17 cellular contexts compared by ENCODE assay signal in the genomic region with DNA sequence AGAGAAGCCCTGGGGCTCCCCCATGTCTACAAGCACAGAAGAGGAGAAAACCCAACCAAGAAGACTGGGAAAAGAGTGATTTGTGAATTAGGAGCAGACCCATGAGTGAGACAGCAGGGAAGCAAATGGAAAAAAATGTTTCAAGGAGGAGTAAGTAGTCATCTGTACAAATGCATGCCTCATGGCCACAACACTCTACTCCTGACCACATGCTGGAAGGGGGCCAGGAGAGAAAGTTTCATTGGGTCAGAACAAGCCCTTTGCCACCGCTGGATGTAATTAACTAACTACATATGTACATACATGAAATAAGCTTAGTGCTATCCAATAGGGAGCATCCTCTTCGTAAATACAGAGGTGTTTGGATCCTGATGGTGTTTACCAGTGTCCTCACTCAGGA. TPM values are rescaled to one million over a fixed set of nuclear protein-coding genes. Genes with fewer than 3 reads are reported as not detected.
DNase-seq lines count a peak whose midpoint lies in the region; ATAC-seq, FAIRE-seq and TF ChIP-seq lines count a peak whose summit lies in the region.
"Had no signal": no experiment of that assay in that cellular context is flagged by ENCODE, and none has a peak within 500 bp of the region (broad histone marks: within the 10 kb centered on the region; RNA-seq: fewer than 3 reads in every experiment).

No MANE protein-coding gene starts in this region.

- FAIRE-seq in urothelium cell line (lab: Jason Lieb, UNC) (no peak), HepG2 (lab: Jason Lieb, UNC) (no peak)

- CTCF ChIA-PET in HepG2 (lab: Yijun Ruan, JAX; ENCODE audit: low intra/inter-chr PET ratio, low total read pairs), result no interaction called here

- POLR2A ChIA-PET in HepG2 (lab: Yijun Ruan, JAX), result no interaction called here

- H3K4me3 ChIP-seq in HFF-Myc (replicated peaks; ENCODE audit: low read depth, low read length) (no peak overlapping the region), HepG2 (replicated peaks in 1 of 3; ENCODE audit: insufficient read depth in 1 of 3, low read depth in 2 of 3, low read length in 3 of 3) (no peak overlapping the region), heart left ventricle (no peak overlapping the region)

- no peaks in the 10 kb centered on the region for H3K79me2 ChIP-seq in HepG2 (ENCODE audit: insufficient read depth, low read length)

- H3K4me2 ChIP-seq in HepG2 (ENCODE audit: low read depth, low read length), result no peak overlapping the region

- no peaks in the 10 kb centered on the region for H3K4me1 ChIP-seq in HepG2 (ENCODE audit: insufficient read depth, low read length)
- no peaks in the 10 kb centered on the region for H3K4me1 ChIP-seq in heart left ventricle

- no peak for ATAC-seq in HepG2
- ATAC-seq in heart left ventricle, result no peak
- ATAC-seq: left lobe of liver, Right ventricle myocardium inferior, T-helper 17 cell had no signal

- no peaks in the 10 kb centered on the region for H4K20me1 ChIP-seq in HepG2 (ENCODE audit: insufficient read depth, low read length)

- H3K9ac ChIP-seq in HepG2 (ENCODE audit: insufficient read depth, low read depth, low read length), result no peak overlapping the region

- in situ Hi-C loops in HepG2 (cut with HindIII; ENCODE audit: extremely low pct_ligation_motif_present, low pct_unique_long_range_greater_than_20kb), result no loop called here

- TF ChIP-seq POLR2A in HepG2 (IDR thresholded peaks at IDR 0.05; ENCODE audit: insufficient read depth in 1 of 2, low read depth in 2 of 2, low read length in 2 of 2) (no peak), heart left ventricle (IDR thresholded peaks at IDR 0.05) (no peak)

- 6% methylated on average over 2 of the region's 2 CpGs for WGBS in HepG2 (ENCODE audit: low lambda C conversion rate)
- 77 to 96% (median 84%) methylated on average over 2 of the region's 2 CpGs for WGBS in heart left ventricle, 4 donors

- TF ChIP-seq CTCF in HFF-Myc (IDR thresholded peaks at IDR 0.05; ENCODE audit: low read depth, low read length, missing control alignments), result no peak
- TF ChIP-seq CTCF in HepG2 (CRISPR knock-in tag; IDR thresholded peaks at IDR 0.05), result no peak
- no peak for TF ChIP-seq CTCF in heart left ventricle (IDR thresholded peaks at IDR 0.05)

- H3K9me3 ChIP-seq in HepG2 (ENCODE audit: low read length) (no peaks in the 10 kb centered on the region), heart left ventricle (no peaks in the 10 kb centered on the region)

- BruUV-seq in HepG2 (replicated peaks; lab: Mats Ljungman, UMichigan), result no TSS peak

- H3K36me3 ChIP-seq in HepG2 (replicated peaks in 1 of 2; ENCODE audit: control insufficient read depth in 1 of 2, insufficient read depth in 2 of 2, low read length in 2 of 2) (no peaks in the 10 kb centered on the region), heart left ventricle (no peaks in the 10 kb centered on the region)

- TF ChIP-seq EP300 in HepG2 (IDR thresholded peaks at IDR 0.05; ENCODE audit: low read depth in 2 of 2, low read length in 2 of 2) (no peak), HepG2 (CRISPR knock-in tag; IDR thresholded peaks at IDR 0.05; ENCODE audit: borderline replicate concordance) (no peak)

- H2AFZ ChIP-seq in HepG2 (ENCODE audit: low read length), result no peak overlapping the region

- DNase-seq in HFF-Myc (ENCODE audit: extremely low read depth, low read depth), result peak; percentile 68
- peak; percentile 86 for DNase-seq in amniotic epithelial cell (ENCODE audit: low read depth)
- DNase-seq in fibroblast of the conjunctiva (ENCODE audit: low read depth), result peak; percentile 37
- peak; percentile 57 for DNase-seq in urothelium cell line (ENCODE audit: low spot score)
- no peak for DNase-seq in HepG2 (ENCODE audit: low spot score)
- DNase-seq in NCI-H146 treated with DMSO at 0.1 percent for 48 hours (lab: John Stamatoyannopoulos, UW; ENCODE audit: unreplicated experiment), result no peak
- no peak for DNase-seq in heart left ventricle
- DNase-seq: activated CD8-positive, alpha-beta memory T cell treated with anti-CD3 and anti-CD28 coated beads, Interleukin-2, amount 50 U/mL, for 4 hours; activated naive CD4-positive, alpha-beta T cell treated with anti-CD3 and anti-CD28 coated beads for 36 hours; CD8-positive, alpha-beta memory T cell; hypothalamus; NCI-H2081 treated with DMSO at 0.1 percent for 48 hours; NCI-H748 treated with DMSO at 0.1 percent for 48 hours; T-helper 17 cell had no signal

- intact Hi-C loops in HepG2 (cut with micrococcal nuclease; ENCODE audit: unreplicated experiment) (no loop called here), heart left ventricle (cut with DNase I) (no loop called here)

- H3K27ac ChIP-seq in HepG2 (ENCODE audit: extremely low read length, insufficient read depth, low read length) (no peak overlapping the region), heart left ventricle (no peak overlapping the region)

- H3K27me3 ChIP-seq in HepG2 (ENCODE audit: control insufficient read depth in 1 of 2, insufficient read depth in 2 of 2, low read length in 2 of 2) (0 out of 5 replicates have a peak, but pooled peaks cover 0 to 1% of the 10 kb centered on the region in 2 experiments), heart left ventricle (peaks cover 0 to 5% (median 0%) of the 10 kb centered on the region in 9 donors)

- TF ChIP-seq RAD21 in HepG2 (CRISPR knock-in tag; IDR thresholded peaks at IDR 0.05), result no peak

TF ChIP-seq in HepG2, 621 proteins besides CTCF, POLR2A, EP300 and RAD21:
- TF ChIP-seq, protein P1, sequence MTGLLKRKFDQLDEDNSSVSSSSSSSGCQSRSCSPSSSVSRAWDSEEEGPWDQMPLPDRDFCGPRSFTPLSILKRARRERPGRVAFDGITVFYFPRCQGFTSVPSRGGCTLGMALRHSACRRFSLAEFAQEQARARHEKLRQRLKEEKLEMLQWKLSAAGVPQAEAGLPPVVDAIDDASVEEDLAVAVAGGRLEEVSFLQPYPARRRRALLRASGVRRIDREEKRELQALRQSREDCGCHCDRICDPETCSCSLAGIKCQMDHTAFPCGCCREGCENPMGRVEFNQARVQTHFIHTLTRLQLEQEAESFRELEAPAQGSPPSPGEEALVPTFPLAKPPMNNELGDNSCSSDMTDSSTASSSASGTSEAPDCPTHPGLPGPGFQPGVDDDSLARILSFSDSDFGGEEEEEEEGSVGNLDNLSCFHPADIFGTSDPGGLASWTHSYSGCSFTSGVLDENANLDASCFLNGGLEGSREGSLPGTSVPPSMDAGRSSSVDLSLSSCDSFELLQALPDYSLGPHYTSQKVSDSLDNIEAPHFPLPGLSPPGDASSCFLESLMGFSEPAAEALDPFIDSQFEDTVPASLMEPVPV (CRISPR knock-in tag; IDR thresholded peaks at IDR 0.05), result no peak

RNA-seq across cellular contexts. Expression of a gene that starts 27.3 kb away (rescaled TPM):
- total RNA-seq in HepG2 (2016; rRNA removed; fragmentation: Illumina TruSeq; extraction: Trizol) (not detected in 2 replicates), heart left ventricle (not detected)
- total RNA-seq in HepG2 (2016; cell fraction: cytosol; rRNA removed; fragmentation: Illumina TruSeq; extraction: Trizol; ENCODE audit: low read depth), result not detected in 2 replicates
- not detected in 2 replicates for total RNA-seq in HepG2 (2016; cell fraction: insoluble cytoplasmic fraction; rRNA removed; fragmentation: Illumina TruSeq; extraction: Trizol)
- not detected in 2 replicates for total RNA-seq in HepG2 (2016; cell fraction: membrane; rRNA removed; fragmentation: Illumina TruSeq; extraction: Trizol)
- not detected in 2 replicates for total RNA-seq in HepG2 (2016; cell fraction: nucleus; rRNA removed; fragmentation: Illumina TruSeq; extraction: Trizol)
- polyA plus RNA-seq in HepG2 (2011; rRNA removed) (not detected in 2 replicates), heart left ventricle (not detected)
- not detected in 2 replicates for polyA plus RNA-seq in HepG2 (2011; cell fraction: cytosol; rRNA removed)
- polyA plus RNA-seq in HepG2 (2011; cell fraction: nucleus; rRNA removed), result not detected in 2 replicates
- polyA plus RNA-seq in HepG2 (2012), result not detected in 2 replicates
- not detected in 2 replicates for polyA plus RNA-seq in HepG2 (2016; cell fraction: cytosol; fragmentation: Illumina TruSeq; extraction: Trizol; ENCODE audit: low read depth)
- not detected in 2 replicates for polyA plus RNA-seq in HepG2 (2016; cell fraction: insoluble cytoplasmic fraction; fragmentation: Illumina TruSeq; extraction: Trizol; ENCODE audit: low read depth)
- polyA plus RNA-seq in HepG2 (2016; cell fraction: membrane; fragmentation: Illumina TruSeq; extraction: Trizol; ENCODE audit: low read depth), result not detected in 2 replicates
- polyA plus RNA-seq in HepG2 (2016; cell fraction: nucleus; fragmentation: Illumina TruSeq; extraction: Trizol; ENCODE audit: insufficient read depth, low read depth), result not detected in 2 replicates
- polyA minus RNA-seq in HepG2 (2011; rRNA and poly(A)+ RNA removed; ENCODE audit: low replicate concordance), result not detected in 2 replicates
- not detected in 2 replicates for polyA minus RNA-seq in HepG2 (2011; cell fraction: cytosol; rRNA and poly(A)+ RNA removed)
- not detected in 2 replicates for polyA minus RNA-seq in HepG2 (2011; cell fraction: nucleus; rRNA and poly(A)+ RNA removed)
- total RNA-seq: activated naive CD4-positive, alpha-beta T cell treated with anti-CD3 and anti-CD28 coated beads for 36 hours; CD8-positive, alpha-beta memory T cell; left lobe of liver; progenitor cell of endocrine pancreas; Right ventricle myocardium inferior; T-helper 17 cell had no signal
- polyA plus RNA-seq: CD8-positive, alpha-beta memory T cell had no signal

RNA-seq across cellular contexts. Expression of a gene that starts 40.0 kb away (rescaled TPM):
- total RNA-seq in HepG2 (2016; rRNA removed; fragmentation: Illumina TruSeq; extraction: Trizol), result not detected in 2 replicates
- total RNA-seq in HepG2 (2016; cell fraction: cytosol; rRNA removed; fragmentation: Illumina TruSeq; extraction: Trizol; ENCODE audit: low read depth), result not detected in 2 replicates
- not detected in 2 replicates for total RNA-seq in HepG2 (2016; cell fraction: insoluble cytoplasmic fraction; rRNA removed; fragmentation: Illumina TruSeq; extraction: Trizol)
- total RNA-seq in HepG2 (2016; cell fraction: membrane; rRNA removed; fragmentation: Illumina TruSeq; extraction: Trizol), result not detected in 2 replicates
- not detected in 2 replicates for total RNA-seq in HepG2 (2016; cell fraction: nucleus; rRNA removed; fragmentation: Illumina TruSeq; extraction: Trizol)
- polyA plus RNA-seq in HepG2 (2011; rRNA removed), result not detected in 2 replicates
- polyA plus RNA-seq in HepG2 (2011; cell fraction: cytosol; rRNA removed), result not detected in 2 replicates
- not detected in 2 replicates for polyA plus RNA-seq in HepG2 (2011; cell fraction: nucleus; rRNA removed)
- polyA plus RNA-seq in HepG2 (2012), result not detected in 2 replicates
- polyA plus RNA-seq in HepG2 (2016; cell fraction: cytosol; fragmentation: Illumina TruSeq; extraction: Trizol; ENCODE audit: low read depth), result not detected in 2 replicates
- not detected in 2 replicates for polyA plus RNA-seq in HepG2 (2016; cell fraction: insoluble cytoplasmic fraction; fragmentation: Illumina TruSeq; extraction: Trizol; ENCODE audit: low read depth)
- not detected in 2 replicates for polyA plus RNA-seq in HepG2 (2016; cell fraction: membrane; fragmentation: Illumina TruSeq; extraction: Trizol; ENCODE audit: low read depth)
- polyA plus RNA-seq in HepG2 (2016; cell fraction: nucleus; fragmentation: Illumina TruSeq; extraction: Trizol; ENCODE audit: insufficient read depth, low read depth), result not detected in 2 replicates
- polyA minus RNA-seq in HepG2 (2011; rRNA and poly(A)+ RNA removed; ENCODE audit: low replicate concordance), result not detected in 2 replicates
- not detected in 2 replicates for polyA minus RNA-seq in HepG2 (2011; cell fraction: cytosol; rRNA and poly(A)+ RNA removed)
- polyA minus RNA-seq in HepG2 (2011; cell fraction: nucleus; rRNA and poly(A)+ RNA removed), result not detected in 2 replicates
- total RNA-seq in heart left ventricle, result under 1 TPM in 1 of 9 donors, not detected in 8; 0.56 TPM
- not detected for polyA plus RNA-seq in heart left ventricle
- total RNA-seq: activated naive CD4-positive, alpha-beta T cell treated with anti-CD3 and anti-CD28 coated beads for 36 hours; CD8-positive, alpha-beta memory T cell; left lobe of liver; progenitor cell of endocrine pancreas; Right ventricle myocardium inferior; T-helper 17 cell had no signal
- polyA plus RNA-seq: CD8-positive, alpha-beta memory T cell had no signal

Comparison
In these comparisons a context has a peak if more than half of its experiments do, and no peak if none do; other contexts are left out.
1. DNase-seq: peak in HFF-Myc (single experiment), amniotic epithelial cell (single experiment), fibroblast of the conjunctiva (single experiment) and urothelium cell line (single experiment); none in HepG2 (single experiment), NCI-H146 treated with DMSO at 0.1 percent for 48 hours (single experiment) and heart left ventricle (0 of 5).